18 cellular contexts compared by ENCODE assay signal in genomic region chr16:54503436-54503835, GRCh38.
DNase-seq lines count a peak whose midpoint lies in the region; ATAC-seq and TF ChIP-seq lines count a peak whose summit lies in the region.
"Had no signal": no experiment of that assay in that cellular context is flagged by ENCODE, and none has a peak within 500 bp of the region (broad histone marks: within the 10 kb centered on the region; RNA-seq: fewer than 3 reads in every experiment).

No MANE protein-coding gene starts in this region.

- H3K4me3 ChIP-seq in MG63, result no peak overlapping the region
- H3K4me3 ChIP-seq in stomach, result no peak overlapping the region
- H3K4me3 ChIP-seq: SJCRH30, smooth muscle cell had no signal

- no peak for TF ChIP-seq EP300 in stomach (IDR thresholded peaks at IDR 0.05)

- intact Hi-C loops in stomach (cut with DNase I; ENCODE audit: low total_unique reads), result no loop called here

- H3K36me3 ChIP-seq in MG63 (no peaks in the 10 kb centered on the region), stomach (no peaks in the 10 kb centered on the region)
- H3K36me3 ChIP-seq: SJCRH30 had no signal

- peaks cover 0 to 23% (median 18%) of the 10 kb centered on the region in 4 donors for H3K4me1 ChIP-seq in stomach
- H3K4me1 ChIP-seq: SJCRH30 had no signal

- ATAC-seq in GM18873 (IDR thresholded peaks at IDR 0.05; ENCODE audit: low FRiP score, unreplicated experiment) (no peak), GM18502 (IDR thresholded peaks at IDR 0.05; ENCODE audit: poor library complexity, unreplicated experiment) (no peak), HG03025 (IDR thresholded peaks at IDR 0.05; ENCODE audit: low FRiP score, unreplicated experiment) (no peak)
- ATAC-seq: activated CD8-positive, alpha-beta memory T cell treated with anti-CD3 and anti-CD28 coated beads, Interleukin-2, amount 10 ng/mL, durations not matched to agents 7 days and 5 days; stimulated activated naive CD8-positive, alpha-beta T cell treated with anti-CD3 and anti-CD28 coated beads, Interleukin-15, Interleukin-2, amounts not matched to agents 100 U/mL and 50 U/mL, for 24 hours; T-helper 17 cell had no signal

- TF ChIP-seq POLR2A in stomach (IDR thresholded peaks at IDR 0.05), result no peak

- H3K9me3 ChIP-seq in MG63 (peaks cover 5% of the 10 kb centered on the region), stomach (peaks cover 0 to 2% (median under 1%) of the 10 kb centered on the region in 4 donors)
- H3K9me3 ChIP-seq: SJCRH30 had no signal

- no peak for TF ChIP-seq CTCF in stomach (IDR thresholded peaks at IDR 0.05)

- no peaks in the 10 kb centered on the region for H3K27me3 ChIP-seq in MG63
- H3K27me3 ChIP-seq in stomach, result peaks cover 0 to 6% (median 0%) of the 10 kb centered on the region in 3 donors

- H3K27ac ChIP-seq in stomach, result no peak overlapping the region
- H3K27ac ChIP-seq: SJCRH30 had no signal

- DNase-seq in DMS 273 treated with DMSO at 0.1 percent for 48 hours (lab: John Stamatoyannopoulos, UW) (peak; percentile 25), MG63 (peak; percentile 33), fibroblast of gingiva (ENCODE audit: low read depth) (peak; percentile 69), pons (ENCODE audit: low spot score) (peak; percentile 22), stomach (no peak)
- DNase-seq: activated CD4-positive, alpha-beta T cell treated with anti-CD3 and anti-CD28 coated beads, Interleukin-2, amount 10 ng/mL, durations not matched to agents 24 days and 14 days; activated CD8-positive, alpha-beta memory T cell treated with anti-CD3 and anti-CD28 coated beads, Interleukin-2, amount 10 ng/mL, durations not matched to agents 7 days and 5 days; midbrain; NCI-H1417 treated with DMSO at 0.1 percent for 48 hours; NCI-H774; SJCRH30; stimulated activated CD4-positive, alpha-beta T cell treated with anti-CD3 and anti-CD28 coated beads, Interleukin-2, amount 100 ng/mL, for 48 hours; stimulated activated naive CD8-positive, alpha-beta T cell treated with anti-CD3 and anti-CD28 coated beads, Interleukin-15, Interleukin-2, amounts not matched to agents 100 U/mL and 50 U/mL, for 24 hours; T-helper 17 cell had no signal

- whole genome bisulfite sequencing in stomach, 5 donors, result 71 to 89% (median 85%) methylated on average over 3 of the region's 3 CpGs
